ENCODE assay signal across 9 cellular contexts in genomic region chr11:48081151-48082010, GRCh38.
DNase-seq lines count a peak whose midpoint lies in the region; ATAC-seq and FAIRE-seq lines count a peak whose summit lies in the region.
"Had no signal": no experiment of that assay in that cellular context is flagged by ENCODE, and none has a peak within 500 bp of the region (broad histone marks: within the 10 kb centered on the region; RNA-seq: fewer than 3 reads in every experiment).

No MANE protein-coding gene starts in this region.

- peaks cover 26 to 66% (median 35%) of the 10 kb centered on the region in 4 donors for H3K4me1 Mint-ChIP-seq in naive thymus-derived CD8-positive, alpha-beta T cell

- H3K9me3 Mint-ChIP-seq in naive thymus-derived CD8-positive, alpha-beta T cell: no peaks in the 10 kb centered on the region

- peak overlapping the region in 5 of 10 donors; percentile 33 to 62 (median 53) for H3K4me3 Mint-ChIP-seq in naive thymus-derived CD8-positive, alpha-beta T cell

- no peak for FAIRE-seq in HTR-8/SVneo (lab: Jason Lieb, UNC)

- peaks cover 0 to 6% (median 6%) of the 10 kb centered on the region in 3 donors for H3K36me3 Mint-ChIP-seq in naive thymus-derived CD8-positive, alpha-beta T cell

- no peaks in the 10 kb centered on the region for H3K27me3 Mint-ChIP-seq in naive thymus-derived CD8-positive, alpha-beta T cell

- H3K27ac Mint-ChIP-seq in naive thymus-derived CD8-positive, alpha-beta T cell: peak overlapping the region in 5 of 10 donors; percentile 32 to 86 (median 65)

- DNase-seq in Daoy (ENCODE audit: low read depth) (peak; percentile 92), SW480 (ENCODE audit: low spot score) (peak; percentile 75), epidermal melanocyte (ENCODE audit: insufficient read length, low spot score) (peak; percentile 46), NCI-H82 treated with DMSO at 0.1 percent for 48 hours (lab: John Stamatoyannopoulos, UW; ENCODE audit: unreplicated experiment) (no peak), HTR-8/SVneo (ENCODE audit: insufficient read length, low spot score) (no peak), HT-29 (ENCODE audit: low spot score) (no peak), HCEC 1CT (no peak)
- peak in 3 of 10 donors; percentile 8 to 26 (median 17) for DNase-seq in naive thymus-derived CD8-positive, alpha-beta T cell

- peak; percentile 68 to 83 for ATAC-seq in naive thymus-derived CD8-positive, alpha-beta T cell
- ATAC-seq: HCT116 had no signal

- POLR2A ChIA-PET in naive thymus-derived CD8-positive, alpha-beta T cell (lab: Charles Lee): interaction anchor here (0.8 to 1.6 kb wide), 3 partner anchors 26 to 66 kb away, joined by 3 to 11 read pairs (median 6); no protein-coding TSS in a partner anchor

Comparison
In these comparisons a context has a peak if more than half of its experiments do, and no peak if none do; other contexts are left out.
1. DNase-seq: peak in Daoy (single experiment), SW480 (single experiment) and epidermal melanocyte (single experiment); none in NCI-H82 treated with DMSO at 0.1 percent for 48 hours (single experiment), HTR-8/SVneo (single experiment), HT-29 (single experiment) and HCEC 1CT (single experiment).